ENCODE assay signal across 16 cellular contexts in the genomic region with DNA sequence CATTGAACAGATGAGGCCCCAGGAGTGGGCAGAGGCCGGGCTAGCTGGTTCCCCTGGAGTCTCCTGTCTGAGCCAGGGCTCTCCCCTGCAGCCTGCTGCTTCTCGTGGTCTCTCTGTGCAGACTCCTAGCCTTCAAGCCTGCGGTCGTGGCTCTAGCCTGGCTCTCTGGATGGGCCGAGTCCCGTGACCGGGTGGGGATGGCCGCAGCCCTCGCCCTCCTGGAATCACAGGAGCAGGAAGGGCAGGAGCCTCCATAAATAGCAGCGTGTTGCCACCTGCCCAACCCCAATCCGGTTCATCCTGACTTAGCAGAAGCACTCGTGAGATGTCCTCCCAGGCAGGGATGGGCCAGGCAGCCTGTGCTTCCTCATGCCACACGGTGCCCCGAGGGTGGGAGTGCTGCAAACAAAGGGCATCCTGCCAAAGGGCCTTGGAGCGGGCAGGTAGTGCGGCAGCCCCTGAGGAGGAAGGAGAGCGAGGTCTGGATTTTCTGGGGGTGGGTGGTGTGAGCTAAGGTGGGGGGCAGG. TPM values are rescaled to one million over a fixed set of nuclear protein-coding genes. Genes with fewer than 3 reads are reported as not detected.
DNase-seq lines count a peak whose midpoint lies in the region; ATAC-seq and TF ChIP-seq lines count a peak whose summit lies in the region.
"Had no signal": no experiment of that assay in that cellular context is flagged by ENCODE, and none has a peak within 500 bp of the region (broad histone marks: within the 10 kb centered on the region; RNA-seq: fewer than 3 reads in every experiment).

No MANE protein-coding gene starts in this region.

- TF ChIP-seq CTCF in MCF 10A (IDR thresholded peaks at IDR 0.05; ENCODE audit: unreplicated experiment) = no peak
- TF ChIP-seq CTCF in lower lobe of right lung (IDR thresholded peaks at IDR 0.05) = no peak
- no peak for TF ChIP-seq CTCF in upper lobe of right lung (IDR thresholded peaks at IDR 0.05)

- no TSS peak for BruUV-seq in MCF 10A (replicated peaks; lab: Mats Ljungman, UMichigan)

- H3K27me3 ChIP-seq in lower lobe of right lung (ENCODE audit: low read depth) = no peaks in the 10 kb centered on the region
- H3K27me3 ChIP-seq in upper lobe of right lung = no peaks in the 10 kb centered on the region
- H3K27me3 ChIP-seq: thyroid gland had no signal

- no peak overlapping the region for H3K4me3 ChIP-seq in lower lobe of right lung
- H3K4me3 ChIP-seq in upper lobe of right lung = no peak overlapping the region
- H3K4me3 ChIP-seq: left ventricle myocardium inferior, thyroid gland had no signal

- H3K36me3 ChIP-seq in lower lobe of right lung (no peaks in the 10 kb centered on the region), upper lobe of right lung (no peaks in the 10 kb centered on the region)
- H3K36me3 ChIP-seq: left ventricle myocardium inferior, thyroid gland had no signal

- H3K4me1 ChIP-seq in lower lobe of right lung = peaks cover 4% of the 10 kb centered on the region
- H3K4me1 ChIP-seq in upper lobe of right lung = no peaks in the 10 kb centered on the region
- H3K4me1 ChIP-seq: thyroid gland had no signal

- no peaks in the 10 kb centered on the region for H3K27me3 Mint-ChIP-seq in activated T-cell treated with anti-CD3 and anti-CD28 coated beads, Interleukin-2, amount 50 U/mL, for 24 hours
- no peaks in the 10 kb centered on the region for H3K27me3 Mint-ChIP-seq in activated T-cell treated with anti-CD3 and anti-CD28 coated beads, Interleukin-2, amount 50 U/mL, for 4 hours (ENCODE audit: low read depth)
- H3K27me3 Mint-ChIP-seq in MCF 10A (ENCODE audit: insufficient read depth, unreplicated experiment) = no peaks in the 10 kb centered on the region

- CTCF ChIA-PET in MCF 10A (lab: Yijun Ruan, JAX) = interaction anchor here (0.5 to 0.9 kb wide), 6 partner anchors 9 to 443 kb away, joined by 3 to 5 read pairs (median 3); no protein-coding TSS in a partner anchor

- POLR2A ChIA-PET in MCF 10A (lab: Yijun Ruan, JAX) = interaction anchor here (0.5 to 5.6 kb wide), 16 partner anchors 8 to 481 kb away, joined by 3 to 93 read pairs (median 5); a partner anchor contains a TSS

- H3K36me3 Mint-ChIP-seq in activated T-cell treated with anti-CD3 and anti-CD28 coated beads, Interleukin-2, amount 50 U/mL, for 24 hours (ENCODE audit: low read depth) = no peaks in the 10 kb centered on the region
- H3K36me3 Mint-ChIP-seq in activated T-cell treated with anti-CD3 and anti-CD28 coated beads, Interleukin-2, amount 50 U/mL, for 4 hours (ENCODE audit: insufficient read depth) = no peaks in the 10 kb centered on the region
- peaks cover 3% of the 10 kb centered on the region for H3K36me3 Mint-ChIP-seq in MCF 10A (ENCODE audit: insufficient read depth, unreplicated experiment)

- H3K4me3 Mint-ChIP-seq in activated T-cell treated with anti-CD3 and anti-CD28 coated beads, Interleukin-2, amount 50 U/mL, for 24 hours = no peak overlapping the region
- H3K4me3 Mint-ChIP-seq in activated T-cell treated with anti-CD3 and anti-CD28 coated beads, Interleukin-2, amount 50 U/mL, for 4 hours = no peak overlapping the region
- H3K4me3 Mint-ChIP-seq in MCF 10A (ENCODE audit: unreplicated experiment) = peak overlapping the region; percentile 29
- H3K4me3 Mint-ChIP-seq: activated naive CD4-positive, alpha-beta T cell treated with anti-CD3 and anti-CD28 coated beads for 36 hours had no signal

- intact Hi-C loops in MCF 10A (cut with micrococcal nuclease) = no loop called here
- intact Hi-C loops in lower lobe of right lung (cut with DNase I) = no loop called here
- intact Hi-C loops in upper lobe of right lung (cut with DNase I) = no loop called here

- H3K4me1 Mint-ChIP-seq in activated T-cell treated with anti-CD3 and anti-CD28 coated beads, Interleukin-2, amount 50 U/mL, for 24 hours (ENCODE audit: low read depth) = peaks cover 25% of the 10 kb centered on the region
- peaks cover 10% of the 10 kb centered on the region for H3K4me1 Mint-ChIP-seq in activated T-cell treated with anti-CD3 and anti-CD28 coated beads, Interleukin-2, amount 50 U/mL, for 4 hours (ENCODE audit: low read depth)
- H3K4me1 Mint-ChIP-seq in MCF 10A (ENCODE audit: insufficient read depth, unreplicated experiment) = peaks cover 34% of the 10 kb centered on the region

- H3K27ac ChIP-seq in lower lobe of right lung (no peak overlapping the region), upper lobe of right lung (no peak overlapping the region)
- H3K27ac ChIP-seq: left ventricle myocardium inferior, thyroid gland had no signal

- peak; percentile 23 for DNase-seq in activated T-cell treated with anti-CD3 and anti-CD28 coated beads, Interleukin-2, amount 50 U/mL, for 24 hours
- no peak for DNase-seq in activated T-cell treated with anti-CD3 and anti-CD28 coated beads, Interleukin-2, amount 50 U/mL, for 4 hours
- DNase-seq in MCF 10A (ENCODE audit: unreplicated experiment) (peak; percentile 90), lower lobe of right lung (peak; percentile 66), upper lobe of right lung (no peak), T-helper 1 cell (no peak), NCI-H2227 (lab: John Stamatoyannopoulos, UW; ENCODE audit: unreplicated experiment) (no peak), MV-4-11 (lab: John Stamatoyannopoulos, UW) (no peak)
- DNase-seq: activated naive CD4-positive, alpha-beta T cell treated with anti-CD3 and anti-CD28 coated beads for 36 hours; DND-41; glutamatergic neuron; left ventricle myocardium inferior; NCI-H1105 treated with DMSO at 0.1 percent for 48 hours; NCI-H524 treated with DMSO at 0.1 percent for 48 hours; nucleus accumbens; thyroid gland had no signal

- H3K9me3 Mint-ChIP-seq in activated T-cell treated with anti-CD3 and anti-CD28 coated beads, Interleukin-2, amount 50 U/mL, for 24 hours = peaks cover 10% of the 10 kb centered on the region
- peaks cover under 1% of the 10 kb centered on the region for H3K9me3 Mint-ChIP-seq in activated T-cell treated with anti-CD3 and anti-CD28 coated beads, Interleukin-2, amount 50 U/mL, for 4 hours
- H3K9me3 Mint-ChIP-seq in MCF 10A (ENCODE audit: unreplicated experiment) = peaks cover 3% of the 10 kb centered on the region

- ATAC-seq in activated T-cell treated with anti-CD3 and anti-CD28 coated beads, Interleukin-2, amount 50 U/mL, for 4 hours = no peak
- ATAC-seq in lower lobe of right lung = peak; percentile 10 to 56
- ATAC-seq in upper lobe of right lung = peak; percentile 20

- peaks cover 6% of the 10 kb centered on the region for H3K9me3 ChIP-seq in lower lobe of right lung
- no peaks in the 10 kb centered on the region for H3K9me3 ChIP-seq in upper lobe of right lung
- H3K9me3 ChIP-seq: thyroid gland had no signal

- no peak overlapping the region for H3K27ac Mint-ChIP-seq in activated T-cell treated with anti-CD3 and anti-CD28 coated beads, Interleukin-2, amount 50 U/mL, for 24 hours
- H3K27ac Mint-ChIP-seq in MCF 10A (ENCODE audit: low read depth, unreplicated experiment) = peak overlapping the region; percentile 67
- H3K27ac Mint-ChIP-seq: activated naive CD4-positive, alpha-beta T cell treated with anti-CD3 and anti-CD28 coated beads for 36 hours had no signal

RNA-seq across cellular contexts. Expression of a gene that starts 43.9 kb away (rescaled TPM):
- total RNA-seq in activated T-cell treated with anti-CD3 and anti-CD28 coated beads, Interleukin-2, amount 50 U/mL, for 4 hours = 10 to 100 TPM; 71.5 to 98.6 (median 90.4) TPM
- total RNA-seq in MCF 10A (2022) = 122 and 141 TPM in 2 replicates
- total RNA-seq in lower lobe of right lung = 74.9 TPM
- total RNA-seq in upper lobe of right lung = 123 TPM

RNA-seq across cellular contexts. Expression of a gene that starts 59.3 kb away (rescaled TPM):
- under 1 TPM in 2 of 3 donors, not detected in 1; 0.05 to 0.10 TPM for total RNA-seq in activated T-cell treated with anti-CD3 and anti-CD28 coated beads, Interleukin-2, amount 50 U/mL, for 4 hours
- 0.91 and 1.8 TPM in 2 replicates for total RNA-seq in MCF 10A (2022)
- 5.5 TPM for total RNA-seq in lower lobe of right lung
- 4.2 TPM for total RNA-seq in upper lobe of right lung

Comparison
In these comparisons a context has a peak if more than half of its experiments do, and no peak if none do; other contexts are left out.
1. DNase-seq: peak in activated T-cell treated with anti-CD3 and anti-CD28 coated beads, Interleukin-2, amount 50 U/mL, for 24 hours (single experiment), MCF 10A (single experiment) and lower lobe of right lung (single experiment); none in activated T-cell treated with anti-CD3 and anti-CD28 coated beads, Interleukin-2, amount 50 U/mL, for 4 hours (single experiment), upper lobe of right lung (single experiment), T-helper 1 cell (0 of 5), NCI-H2227 (single experiment) and MV-4-11 (single experiment).
2. ATAC-seq: peak in lower lobe of right lung (2 of 2) and upper lobe of right lung (single experiment); none in activated T-cell treated with anti-CD3 and anti-CD28 coated beads, Interleukin-2, amount 50 U/mL, for 4 hours (0 of 2).